2 cellular contexts compared by ENCODE assay signal in genomic region chr14:85732031-85732430, GRCh38.
TF ChIP-seq lines count a peak whose summit lies in the region.

No MANE protein-coding gene starts in this region.

TF ChIP-seq in GM23338, 12 proteins besides CTCF, POLR2A, EP300 and RAD21:
- no peak for TF ChIP-seq CREB1 (CRISPR knock-in tag; IDR thresholded peaks at IDR 0.05; ENCODE audit: low read depth)
- no peak for TF ChIP-seq JUNB (IDR thresholded peaks at IDR 0.05; ENCODE audit: unreplicated experiment)
- no peak for TF ChIP-seq EZH2phosphoT487 (IDR thresholded peaks at IDR 0.05; ENCODE audit: unreplicated experiment)
- no peak for TF ChIP-seq ZNF114 (CRISPR knock-in tag; IDR thresholded peaks at IDR 0.05)
- TF ChIP-seq EZH2 (IDR thresholded peaks at IDR 0.05; ENCODE audit: low read depth, unreplicated experiment): no peak

TF ChIP-seq in H1, 55 proteins besides CTCF, POLR2A, EP300 and RAD21:
- TF ChIP-seq GTF2F1 (IDR thresholded peaks at IDR 0.05; ENCODE audit: borderline replicate concordance, low read depth, low read length) (no peak), ATF2 (IDR thresholded peaks at IDR 0.05; ENCODE audit: low read length) (no peak), CTBP2 (IDR thresholded peaks at IDR 0.05; ENCODE audit: borderline replicate concordance, insufficient read depth, insufficient read length, low read length) (no peak), RNF2 (IDR thresholded peaks at IDR 0.05; ENCODE audit: borderline replicate concordance, low read depth, low read length, missing control alignments, poor library complexity, severe bottlenecking) (no peak), NRF1 (IDR thresholded peaks at IDR 0.05; ENCODE audit: low read depth, low read length) (no peak), SIX5 (IDR thresholded peaks at IDR 0.05; ENCODE audit: low read depth, low read length) (no peak)
